2 cellular contexts compared by ENCODE assay signal in the genomic region with DNA sequence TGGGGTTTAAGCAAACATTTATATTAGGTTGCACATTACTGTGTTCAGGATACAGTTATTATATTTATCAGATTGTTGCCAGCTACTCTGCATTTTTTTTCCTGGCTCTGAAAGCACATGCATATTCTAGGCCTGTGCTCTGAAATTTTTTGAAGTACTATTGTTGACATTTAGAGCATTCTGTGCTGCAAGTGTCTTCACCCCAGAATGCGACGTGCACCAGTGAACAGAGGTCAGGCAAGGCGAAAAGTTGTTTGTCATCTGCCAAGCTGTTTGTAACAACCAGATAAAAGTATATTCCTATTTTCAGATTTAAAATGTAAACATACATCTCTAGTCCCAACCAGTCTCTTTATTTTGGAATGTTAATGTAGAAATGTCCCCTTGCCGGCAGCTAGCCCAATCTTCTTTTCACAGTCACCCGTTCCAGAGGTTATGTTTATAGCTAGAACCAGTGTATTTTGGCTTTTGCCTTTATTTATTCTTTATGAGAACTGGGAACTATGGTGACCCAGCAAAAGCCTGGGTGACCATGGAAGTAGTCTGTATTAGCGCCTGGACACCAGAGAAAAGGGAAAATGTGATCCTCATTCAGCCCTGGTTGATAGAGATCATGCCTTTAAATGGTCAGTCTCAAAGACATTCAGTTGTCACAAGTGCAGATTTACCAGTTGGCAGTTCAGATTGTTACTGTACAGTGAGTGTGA.
TF ChIP-seq lines count a peak whose summit lies in the region.

No MANE protein-coding gene starts in this region.

TF ChIP-seq in liver, 16 proteins besides CTCF, POLR2A, EP300 and RAD21 (continued from another document):
- no peak for TF ChIP-seq GABPA (IDR thresholded peaks at IDR 0.05 in 1 of 2, conservative IDR thresholded peaks at IDR 0.05 in 1 of 2)
- TF ChIP-seq, protein P1, sequence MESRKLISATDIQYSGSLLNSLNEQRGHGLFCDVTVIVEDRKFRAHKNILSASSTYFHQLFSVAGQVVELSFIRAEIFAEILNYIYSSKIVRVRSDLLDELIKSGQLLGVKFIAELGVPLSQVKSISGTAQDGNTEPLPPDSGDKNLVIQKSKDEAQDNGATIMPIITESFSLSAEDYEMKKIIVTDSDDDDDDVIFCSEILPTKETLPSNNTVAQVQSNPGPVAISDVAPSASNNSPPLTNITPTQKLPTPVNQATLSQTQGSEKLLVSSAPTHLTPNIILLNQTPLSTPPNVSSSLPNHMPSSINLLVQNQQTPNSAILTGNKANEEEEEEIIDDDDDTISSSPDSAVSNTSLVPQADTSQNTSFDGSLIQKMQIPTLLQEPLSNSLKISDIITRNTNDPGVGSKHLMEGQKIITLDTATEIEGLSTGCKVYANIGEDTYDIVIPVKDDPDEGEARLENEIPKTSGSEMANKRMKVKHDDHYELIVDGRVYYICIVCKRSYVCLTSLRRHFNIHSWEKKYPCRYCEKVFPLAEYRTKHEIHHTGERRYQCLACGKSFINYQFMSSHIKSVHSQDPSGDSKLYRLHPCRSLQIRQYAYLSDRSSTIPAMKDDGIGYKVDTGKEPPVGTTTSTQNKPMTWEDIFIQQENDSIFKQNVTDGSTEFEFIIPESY (IDR thresholded peaks at IDR 0.05), result no peak
- no peak for TF ChIP-seq FOXA1 (IDR thresholded peaks at IDR 0.05)
- no peak for TF ChIP-seq JUND (IDR thresholded peaks at IDR 0.05)
- peak; percentile 55 for TF ChIP-seq NR2F2 (IDR thresholded peaks at IDR 0.05)
- TF ChIP-seq, protein P2, sequence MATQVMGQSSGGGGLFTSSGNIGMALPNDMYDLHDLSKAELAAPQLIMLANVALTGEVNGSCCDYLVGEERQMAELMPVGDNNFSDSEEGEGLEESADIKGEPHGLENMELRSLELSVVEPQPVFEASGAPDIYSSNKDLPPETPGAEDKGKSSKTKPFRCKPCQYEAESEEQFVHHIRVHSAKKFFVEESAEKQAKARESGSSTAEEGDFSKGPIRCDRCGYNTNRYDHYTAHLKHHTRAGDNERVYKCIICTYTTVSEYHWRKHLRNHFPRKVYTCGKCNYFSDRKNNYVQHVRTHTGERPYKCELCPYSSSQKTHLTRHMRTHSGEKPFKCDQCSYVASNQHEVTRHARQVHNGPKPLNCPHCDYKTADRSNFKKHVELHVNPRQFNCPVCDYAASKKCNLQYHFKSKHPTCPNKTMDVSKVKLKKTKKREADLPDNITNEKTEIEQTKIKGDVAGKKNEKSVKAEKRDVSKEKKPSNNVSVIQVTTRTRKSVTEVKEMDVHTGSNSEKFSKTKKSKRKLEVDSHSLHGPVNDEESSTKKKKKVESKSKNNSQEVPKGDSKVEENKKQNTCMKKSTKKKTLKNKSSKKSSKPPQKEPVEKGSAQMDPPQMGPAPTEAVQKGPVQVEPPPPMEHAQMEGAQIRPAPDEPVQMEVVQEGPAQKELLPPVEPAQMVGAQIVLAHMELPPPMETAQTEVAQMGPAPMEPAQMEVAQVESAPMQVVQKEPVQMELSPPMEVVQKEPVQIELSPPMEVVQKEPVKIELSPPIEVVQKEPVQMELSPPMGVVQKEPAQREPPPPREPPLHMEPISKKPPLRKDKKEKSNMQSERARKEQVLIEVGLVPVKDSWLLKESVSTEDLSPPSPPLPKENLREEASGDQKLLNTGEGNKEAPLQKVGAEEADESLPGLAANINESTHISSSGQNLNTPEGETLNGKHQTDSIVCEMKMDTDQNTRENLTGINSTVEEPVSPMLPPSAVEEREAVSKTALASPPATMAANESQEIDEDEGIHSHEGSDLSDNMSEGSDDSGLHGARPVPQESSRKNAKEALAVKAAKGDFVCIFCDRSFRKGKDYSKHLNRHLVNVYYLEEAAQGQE (IDR thresholded peaks at IDR 0.05), result no peak
- TF ChIP-seq, protein P3, sequence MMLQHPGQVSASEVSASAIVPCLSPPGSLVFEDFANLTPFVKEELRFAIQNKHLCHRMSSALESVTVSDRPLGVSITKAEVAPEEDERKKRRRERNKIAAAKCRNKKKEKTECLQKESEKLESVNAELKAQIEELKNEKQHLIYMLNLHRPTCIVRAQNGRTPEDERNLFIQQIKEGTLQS (IDR thresholded peaks at IDR 0.05), result no peak
- no peak for TF ChIP-seq YY1 (IDR thresholded peaks at IDR 0.05)
- TF ChIP-seq SP1 (IDR thresholded peaks at IDR 0.05), result no peak

TF ChIP-seq in HepG2, 621 proteins besides CTCF, POLR2A, EP300 and RAD21 (continued from another document):
- TF ChIP-seq, protein P4, sequence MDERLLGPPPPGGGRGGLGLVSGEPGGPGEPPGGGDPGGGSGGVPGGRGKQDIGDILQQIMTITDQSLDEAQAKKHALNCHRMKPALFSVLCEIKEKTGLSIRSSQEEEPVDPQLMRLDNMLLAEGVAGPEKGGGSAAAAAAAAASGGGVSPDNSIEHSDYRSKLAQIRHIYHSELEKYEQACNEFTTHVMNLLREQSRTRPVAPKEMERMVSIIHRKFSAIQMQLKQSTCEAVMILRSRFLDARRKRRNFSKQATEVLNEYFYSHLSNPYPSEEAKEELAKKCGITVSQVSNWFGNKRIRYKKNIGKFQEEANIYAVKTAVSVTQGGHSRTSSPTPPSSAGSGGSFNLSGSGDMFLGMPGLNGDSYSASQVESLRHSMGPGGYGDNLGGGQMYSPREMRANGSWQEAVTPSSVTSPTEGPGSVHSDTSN (CRISPR knock-in tag; IDR thresholded peaks at IDR 0.05), result no peak
- no peak for TF ChIP-seq ATRX (CRISPR knock-in tag; IDR thresholded peaks at IDR 0.05; ENCODE audit: borderline replicate concordance)
